In the genomic region with DNA sequence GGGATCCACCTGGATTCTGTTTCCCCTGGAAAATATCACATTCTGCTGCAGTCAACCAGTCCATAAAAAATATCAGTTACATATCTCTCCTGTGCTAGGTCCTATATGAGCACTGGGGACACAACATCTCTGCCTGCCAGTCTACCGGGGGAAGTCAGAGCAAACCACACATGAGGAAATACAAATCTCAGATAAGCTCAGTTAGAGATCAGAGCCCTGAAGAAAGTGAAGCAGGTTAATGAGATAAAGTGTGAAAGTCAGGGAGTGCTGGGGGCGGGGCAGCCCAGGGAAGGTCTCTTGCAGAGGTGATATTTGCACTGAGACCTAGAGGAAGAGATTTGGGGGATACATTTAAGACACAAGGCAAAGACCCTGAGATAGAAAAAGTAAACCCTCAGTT, we compare ENCODE assay signal across 11 cellular contexts.
DNase-seq lines count a peak whose midpoint lies in the region; ATAC-seq and TF ChIP-seq lines count a peak whose summit lies in the region.
"Had no signal": no experiment of that assay in that cellular context is flagged by ENCODE, and none has a peak within 500 bp of the region (broad histone marks: within the 10 kb centered on the region; RNA-seq: fewer than 3 reads in every experiment).

No MANE protein-coding gene starts in this region.

- no peaks in the 10 kb centered on the region for H4K20me1 ChIP-seq in OCI-LY3 (ENCODE audit: insufficient read depth, low read length)

- no peaks in the 10 kb centered on the region for H3K79me2 ChIP-seq in OCI-LY3 (ENCODE audit: low read length)

- H3K27ac ChIP-seq in OCI-LY3 (ENCODE audit: low read length) = no peak overlapping the region

- peak overlapping the region; percentile 13 for H3K4me2 ChIP-seq in OCI-LY3 (ENCODE audit: low read length)

- no peak overlapping the region for H3K9ac ChIP-seq in OCI-LY3 (ENCODE audit: low read length)

- no peaks in the 10 kb centered on the region for H3K9me3 ChIP-seq in OCI-LY3 (ENCODE audit: insufficient read depth, low read length)

- no peak overlapping the region for H3K4me3 ChIP-seq in OCI-LY3 (ENCODE audit: low read length)

- intact Hi-C loops in sciatic nerve (cut with DNase I) = no loop called here

- H3K4me1 ChIP-seq in OCI-LY3 (ENCODE audit: low read length) = peaks cover 30% of the 10 kb centered on the region

- DNase-seq in GM10266 (ENCODE audit: extremely low spot score) (peak; percentile 23), NCI-H2107 (lab: John Stamatoyannopoulos, UW) (no peak), islet precursor cell (no peak), sciatic nerve (ENCODE audit: low spot score) (no peak)
- DNase-seq in effector CD4-positive, alpha-beta T cell = no peak
- DNase-seq: activated CD4-positive, alpha-beta memory T cell treated with anti-CD3 and anti-CD28 coated beads, Interleukin-2, amount 10 ng/mL, durations not matched to agents 7 days and 5 days; anterior cingulate cortex; kidney glomerular epithelial cell had no signal

- ATAC-seq in GM19328 (IDR thresholded peaks at IDR 0.05; ENCODE audit: unreplicated experiment) = peak; percentile 72
- ATAC-seq in HG02840 (IDR thresholded peaks at IDR 0.05; ENCODE audit: low FRiP score, unreplicated experiment) = peak; percentile 72
- no peak for ATAC-seq in sciatic nerve

- TF ChIP-seq CTCF in GM10266 (IDR thresholded peaks at IDR 0.05; ENCODE audit: control insufficient read depth, insufficient read depth, low read depth, missing control alignments) = no peak
- TF ChIP-seq CTCF in OCI-LY3 (IDR thresholded peaks at IDR 0.05; ENCODE audit: low read depth, low read length) = no peak

- H2AFZ ChIP-seq in OCI-LY3 (ENCODE audit: low read depth, low read length) = no peak overlapping the region

- H3K36me3 ChIP-seq in OCI-LY3 (replicated peaks; ENCODE audit: low read depth, low read length) = no peaks in the 10 kb centered on the region

- no peaks in the 10 kb centered on the region for H3K27me3 ChIP-seq in OCI-LY3 (ENCODE audit: low read depth, low read length)
